In genomic region chr10:74947781-74948401, GRCh38 we compare ENCODE assay signal across 1 cellular context.
TF ChIP-seq lines count a peak whose summit lies in the region.

No MANE protein-coding gene starts in this region.

TF ChIP-seq in IMR-90, 13 proteins besides CTCF, POLR2A, EP300 and RAD21 (continued from another document):
- TF ChIP-seq CEBPB (IDR thresholded peaks at IDR 0.05; ENCODE audit: low read depth, low read length): no peak
- TF ChIP-seq MAZ (IDR thresholded peaks at IDR 0.05; ENCODE audit: borderline replicate concordance, low read depth, low read length): no peak
- TF ChIP-seq MXI1 (IDR thresholded peaks at IDR 0.05; ENCODE audit: borderline replicate concordance, low read depth, low read length): no peak
- TF ChIP-seq MAFK (IDR thresholded peaks at IDR 0.05; ENCODE audit: low read depth, low read length): no peak
- no peak for TF ChIP-seq RCOR1 (IDR thresholded peaks at IDR 0.05; ENCODE audit: insufficient replicate concordance, low read length)
- no peak for TF ChIP-seq USF2 (IDR thresholded peaks at IDR 0.05; ENCODE audit: low read depth, low read length)
- no peak for TF ChIP-seq SMC3 (IDR thresholded peaks at IDR 0.05; ENCODE audit: low read depth, low read length)
- TF ChIP-seq NFE2L2 (IDR thresholded peaks at IDR 0.05; ENCODE audit: low read depth, low read length): no peak
- TF ChIP-seq FOS (IDR thresholded peaks at IDR 0.05; ENCODE audit: low read depth, low read length): no peak
- no peak for TF ChIP-seq BHLHE40 (IDR thresholded peaks at IDR 0.05; ENCODE audit: low read depth, low read length)
- no peak for TF ChIP-seq CHD1 (IDR thresholded peaks at IDR 0.05; ENCODE audit: low read depth, low read length)
